2 cellular contexts compared by ENCODE assay signal in genomic region chr20:35303382-35303734, GRCh38.
TF ChIP-seq lines count a peak whose summit lies in the region.

No MANE protein-coding gene starts in this region.

TF ChIP-seq in HepG2, 621 proteins besides CTCF, POLR2A, EP300 and RAD21:
- TF ChIP-seq KLF13 (CRISPR knock-in tag; IDR thresholded peaks at IDR 0.05) (no peak), ZNF710 (CRISPR knock-in tag; IDR thresholded peaks at IDR 0.05; ENCODE audit: borderline replicate concordance) (0 out of 2 replicates have a peak, but pooled peaks have one; percentile 11), ZMYM2 (CRISPR knock-in tag; IDR thresholded peaks at IDR 0.05) (0 out of 2 replicates have a peak, but pooled peaks have one; percentile 32)
- TF ChIP-seq, protein P1, sequence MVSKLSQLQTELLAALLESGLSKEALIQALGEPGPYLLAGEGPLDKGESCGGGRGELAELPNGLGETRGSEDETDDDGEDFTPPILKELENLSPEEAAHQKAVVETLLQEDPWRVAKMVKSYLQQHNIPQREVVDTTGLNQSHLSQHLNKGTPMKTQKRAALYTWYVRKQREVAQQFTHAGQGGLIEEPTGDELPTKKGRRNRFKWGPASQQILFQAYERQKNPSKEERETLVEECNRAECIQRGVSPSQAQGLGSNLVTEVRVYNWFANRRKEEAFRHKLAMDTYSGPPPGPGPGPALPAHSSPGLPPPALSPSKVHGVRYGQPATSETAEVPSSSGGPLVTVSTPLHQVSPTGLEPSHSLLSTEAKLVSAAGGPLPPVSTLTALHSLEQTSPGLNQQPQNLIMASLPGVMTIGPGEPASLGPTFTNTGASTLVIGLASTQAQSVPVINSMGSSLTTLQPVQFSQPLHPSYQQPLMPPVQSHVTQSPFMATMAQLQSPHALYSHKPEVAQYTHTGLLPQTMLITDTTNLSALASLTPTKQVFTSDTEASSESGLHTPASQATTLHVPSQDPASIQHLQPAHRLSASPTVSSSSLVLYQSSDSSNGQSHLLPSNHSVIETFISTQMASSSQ (IDR thresholded peaks at IDR 0.05; ENCODE audit: low read depth): 0 out of 2 replicates have a peak, but pooled peaks have one; percentile 9
- TF ChIP-seq, protein P1 (CRISPR knock-in tag; IDR thresholded peaks at IDR 0.05; ENCODE audit: borderline replicate concordance): no peak
TF ChIP-seq in HepG2: peak in this region for 3.

TF ChIP-seq in WTC11, 78 proteins besides CTCF, POLR2A, EP300 and RAD21:
- TF ChIP-seq RELA (CRISPR knock-in tag; IDR thresholded peaks at IDR 0.05; ENCODE audit: borderline replicate concordance) (no peak), HMGA2 (CRISPR knock-in tag; IDR thresholded peaks at IDR 0.05) (no peak), GTF2I (CRISPR knock-in tag; conservative IDR thresholded peaks at IDR 0.05) (no peak), ZNF138 (CRISPR knock-in tag; conservative IDR thresholded peaks at IDR 0.05) (no peak), ZNF281 (CRISPR knock-in tag; IDR thresholded peaks at IDR 0.05) (no peak), ATF2 (CRISPR knock-in tag; IDR thresholded peaks at IDR 0.05; ENCODE audit: borderline replicate concordance, low read depth) (no peak), ZNF425 (CRISPR knock-in tag; conservative IDR thresholded peaks at IDR 0.05) (no peak), ERG (CRISPR knock-in tag; IDR thresholded peaks at IDR 0.05) (no peak), JAZF1 (CRISPR knock-in tag; IDR thresholded peaks at IDR 0.05) (no peak)
- TF ChIP-seq, protein P2, sequence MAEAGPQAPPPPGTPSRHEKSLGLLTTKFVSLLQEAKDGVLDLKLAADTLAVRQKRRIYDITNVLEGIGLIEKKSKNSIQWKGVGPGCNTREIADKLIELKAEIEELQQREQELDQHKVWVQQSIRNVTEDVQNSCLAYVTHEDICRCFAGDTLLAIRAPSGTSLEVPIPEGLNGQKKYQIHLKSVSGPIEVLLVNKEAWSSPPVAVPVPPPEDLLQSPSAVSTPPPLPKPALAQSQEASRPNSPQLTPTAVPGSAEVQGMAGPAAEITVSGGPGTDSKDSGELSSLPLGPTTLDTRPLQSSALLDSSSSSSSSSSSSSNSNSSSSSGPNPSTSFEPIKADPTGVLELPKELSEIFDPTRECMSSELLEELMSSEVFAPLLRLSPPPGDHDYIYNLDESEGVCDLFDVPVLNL (CRISPR knock-in tag; IDR thresholded peaks at IDR 0.05; ENCODE audit: borderline replicate concordance, low read depth): no peak
- TF ChIP-seq, protein P3, sequence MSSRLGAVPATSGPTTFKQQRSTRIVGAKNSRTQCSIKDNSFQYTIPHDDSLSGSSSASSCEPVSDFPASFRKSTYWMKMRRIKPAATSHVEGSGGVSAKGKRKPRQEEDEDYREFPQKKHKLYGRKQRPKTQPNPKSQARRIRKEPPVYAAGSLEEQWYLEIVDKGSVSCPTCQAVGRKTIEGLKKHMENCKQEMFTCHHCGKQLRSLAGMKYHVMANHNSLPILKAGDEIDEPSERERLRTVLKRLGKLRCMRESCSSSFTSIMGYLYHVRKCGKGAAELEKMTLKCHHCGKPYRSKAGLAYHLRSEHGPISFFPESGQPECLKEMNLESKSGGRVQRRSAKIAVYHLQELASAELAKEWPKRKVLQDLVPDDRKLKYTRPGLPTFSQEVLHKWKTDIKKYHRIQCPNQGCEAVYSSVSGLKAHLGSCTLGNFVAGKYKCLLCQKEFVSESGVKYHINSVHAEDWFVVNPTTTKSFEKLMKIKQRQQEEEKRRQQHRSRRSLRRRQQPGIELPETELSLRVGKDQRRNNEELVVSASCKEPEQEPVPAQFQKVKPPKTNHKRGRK (CRISPR knock-in tag; IDR thresholded peaks at IDR 0.05; ENCODE audit: borderline replicate concordance): no peak
